Comparison of ENCODE assay signal across 29 cellular contexts in genomic region chr22:50739279-50739691, GRCh38. TPM values are rescaled to one million over a fixed set of nuclear protein-coding genes. Genes with fewer than 3 reads are reported as not detected.
DNase-seq lines count a peak whose midpoint lies in the region; ATAC-seq and TF ChIP-seq lines count a peak whose summit lies in the region.
"Had no signal": no experiment of that assay in that cellular context is flagged by ENCODE, and none has a peak within 500 bp of the region (broad histone marks: within the 10 kb centered on the region; RNA-seq: fewer than 3 reads in every experiment).

No MANE protein-coding gene starts in this region.

- H3K36me3 ChIP-seq in left lung (no peaks in the 10 kb centered on the region), GM23248 (ENCODE audit: low read depth) (no peaks in the 10 kb centered on the region)
- H3K36me3 ChIP-seq: BE2C, breast epithelium, colonic mucosa, esophagus muscularis mucosa, neutrophil, tibial nerve, WERI-Rb-1 had no signal

- H3K36me3 Mint-ChIP-seq in WTC11 = no peaks in the 10 kb centered on the region
- H3K36me3 Mint-ChIP-seq: activated naive CD4-positive, alpha-beta T cell treated with anti-CD3 and anti-CD28 coated beads, Interleukin-2, amount 50 U/mL, for 24 hours; memory B cell had no signal

- H3K79me2 ChIP-seq in GM23248 (ENCODE audit: insufficient read depth) = no peaks in the 10 kb centered on the region

- H3K9me3 Mint-ChIP-seq in WTC11 = no peaks in the 10 kb centered on the region
- H3K9me3 Mint-ChIP-seq: activated naive CD4-positive, alpha-beta T cell treated with anti-CD3 and anti-CD28 coated beads, Interleukin-2, amount 50 U/mL, for 24 hours; effector memory CD8-positive, alpha-beta T cell; memory B cell had no signal

- peaks cover 0 to 4% of the 10 kb centered on the region in 2 donors for H3K27me3 ChIP-seq in left lung
- no peaks in the 10 kb centered on the region; the same call in 1 of the 2 replicates for H3K27me3 ChIP-seq in GM23248 (replicated peaks; ENCODE audit: insufficient read depth)
- H3K27me3 ChIP-seq: BE2C, breast epithelium, colonic mucosa, neutrophil, tibial nerve had no signal

- no peaks in the 10 kb centered on the region for H3K4me1 Mint-ChIP-seq in WTC11
- H3K4me1 Mint-ChIP-seq: activated naive CD4-positive, alpha-beta T cell treated with anti-CD3 and anti-CD28 coated beads, Interleukin-2, amount 50 U/mL, for 24 hours; memory B cell had no signal

- H3K27ac ChIP-seq in left lung (no peak overlapping the region), GM23248 (no peak overlapping the region)
- H3K27ac ChIP-seq: breast epithelium, colonic mucosa, esophagus muscularis mucosa, neutrophil, skin epidermis, tibial nerve, WERI-Rb-1 had no signal

- no peak for ATAC-seq in WTC11
- no peak for ATAC-seq in left lung
- no peak for ATAC-seq in GM18870 (IDR thresholded peaks at IDR 0.05; ENCODE audit: unreplicated experiment)
- ATAC-seq: effector memory CD8-positive, alpha-beta T cell; PC-3 had no signal

- H3K4me3 ChIP-seq in left lung = no peak overlapping the region
- H3K4me3 ChIP-seq in GM23248 = no peak overlapping the region
- H3K4me3 ChIP-seq: breast epithelium, colonic mucosa, esophagus muscularis mucosa, skin epidermis, tibial nerve had no signal

- no peak overlapping the region for H3K27ac Mint-ChIP-seq in WTC11
- H3K27ac Mint-ChIP-seq: activated naive CD4-positive, alpha-beta T cell treated with anti-CD3 and anti-CD28 coated beads, Interleukin-2, amount 50 U/mL, for 24 hours; effector memory CD8-positive, alpha-beta T cell; memory B cell had no signal

- H3K9me2 ChIP-seq in GM23248 (ENCODE audit: insufficient read depth) = no peaks in the 10 kb centered on the region

- POLR2A ChIA-PET in WTC11 (lab: Charles Lee) = no interaction called here

- CTCF ChIA-PET in WTC11 (lab: Charles Lee) = no interaction called here

- intact Hi-C loops in left lung (cut with DNase I) = no loop called here

- no peak overlapping the region for H3K4me3 Mint-ChIP-seq in WTC11
- H3K4me3 Mint-ChIP-seq: activated naive CD4-positive, alpha-beta T cell treated with anti-CD3 and anti-CD28 coated beads, Interleukin-2, amount 50 U/mL, for 24 hours; effector memory CD8-positive, alpha-beta T cell; memory B cell had no signal

- WGBS in GM23248 (ENCODE audit: low coverage in 1 of 2, low lambda C conversion rate in 2 of 2, missing lambda C conversion rate in 2 of 2), 2 experiments = 37 to 38% methylated on average over 17 of the region's 17 CpGs

- no peak for TF ChIP-seq CTCF in WTC11 (IDR thresholded peaks at IDR 0.05)
- no peak for TF ChIP-seq CTCF in left lung (IDR thresholded peaks at IDR 0.05)

- in situ Hi-C loops in GM23248 (cut with MboI) = no loop called here

- DNase-seq in activated gamma-delta T cell treated with Interleukin-2 at 50 U/mL for 16 hours (peak; percentile 1), activated gamma-delta T cell (lab: John Stamatoyannopoulos, UW) (no peak), WTC11 (ENCODE audit: low spot score) (peak; percentile 10), left lung (peak; percentile 21 to 71), CD1c-positive myeloid dendritic cell (ENCODE audit: extremely low spot score) (no peak), GM23248 (no peak)
- peak; percentile 12 for DNase-seq in stimulated activated CD8-positive, alpha-beta memory T cell treated with anti-CD3 and anti-CD28 coated beads, Interleukin-4, amount 100 ng/mL, for 48 hours
- DNase-seq: BE2C; colonic mucosa; effector memory CD8-positive, alpha-beta T cell; foreskin melanocyte; H7; NCI-H2029; NCI-H526; NK-92 treated with Interleukin-12 subunit alpha and Interleukin-12 subunit beta, amount 100 ng/mL, for 24 hours; PC-3; SIG-M5; SW 1271; T1000; WERI-Rb-1 had no signal

- no peaks in the 10 kb centered on the region for H3K4me1 ChIP-seq in left lung
- no peaks in the 10 kb centered on the region for H3K4me1 ChIP-seq in GM23248 (ENCODE audit: insufficient read depth)
- H3K4me1 ChIP-seq: BE2C, breast epithelium, colonic mucosa, esophagus muscularis mucosa, tibial nerve had no signal

- no peak overlapping the region for H3K4me2 ChIP-seq in GM23248 (ENCODE audit: unreplicated experiment)

- H2AFZ ChIP-seq in GM23248 = no peak overlapping the region

- H4K20me1 ChIP-seq in GM23248 (ENCODE audit: insufficient read depth) = no peaks in the 10 kb centered on the region

- H3K9me3 ChIP-seq in left lung (no peaks in the 10 kb centered on the region), GM23248 (ENCODE audit: low read depth) (no peaks in the 10 kb centered on the region)
- H3K9me3 ChIP-seq: BE2C, breast epithelium, colonic mucosa, esophagus muscularis mucosa, neutrophil, tibial nerve had no signal

- peaks cover 88% of the 10 kb centered on the region for H3K27me3 Mint-ChIP-seq in WTC11 (ENCODE audit: low read depth)
- H3K27me3 Mint-ChIP-seq: activated naive CD4-positive, alpha-beta T cell treated with anti-CD3 and anti-CD28 coated beads, Interleukin-2, amount 50 U/mL, for 24 hours had no signal

- no peak overlapping the region for H3K9ac ChIP-seq in GM23248

- H3F3A ChIP-seq in GM23248 (ENCODE audit: insufficient read depth) = no peaks in the 10 kb centered on the region

TF ChIP-seq in WTC11, 78 proteins besides CTCF, POLR2A, EP300 and RAD21:
- TF ChIP-seq ZNF219 (CRISPR knock-in tag; IDR thresholded peaks at IDR 0.05; ENCODE audit: borderline replicate concordance) (no peak), CREB1 (CRISPR knock-in tag; IDR thresholded peaks at IDR 0.05) (no peak)
- TF ChIP-seq, protein P1, sequence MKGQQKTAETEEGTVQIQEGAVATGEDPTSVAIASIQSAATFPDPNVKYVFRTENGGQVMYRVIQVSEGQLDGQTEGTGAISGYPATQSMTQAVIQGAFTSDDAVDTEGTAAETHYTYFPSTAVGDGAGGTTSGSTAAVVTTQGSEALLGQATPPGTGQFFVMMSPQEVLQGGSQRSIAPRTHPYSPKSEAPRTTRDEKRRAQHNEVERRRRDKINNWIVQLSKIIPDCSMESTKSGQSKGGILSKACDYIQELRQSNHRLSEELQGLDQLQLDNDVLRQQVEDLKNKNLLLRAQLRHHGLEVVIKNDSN (CRISPR knock-in tag; IDR thresholded peaks at IDR 0.05) = no peak
TF ChIP-seq in WTC11: peak in this region for 0.

RNA-seq across cellular contexts. Expression of gene ACR, which starts 1.3 kb away (rescaled TPM):
- total RNA-seq in WTC11 (2021) (0.18 to 0.55 TPM (median 0.46 TPM) in 3 replicates), left lung (1 to 10 TPM in 1 of 2 donors, not detected in 1; 1.4 TPM)
- total RNA-seq in GM23248 (2014; rRNA removed; shearing (Covaris generic)) = not detected in 2 replicates
- polyA plus RNA-seq in GM23248 (2016; fragmentation: Nextera tagmentation; extraction: Ambion mirVana) = not detected in 2 replicates
- total RNA-seq: H7, MCF 10A, PC-3 had no signal

RNA-seq across cellular contexts. Expression of gene RABL2B, which starts 44.2 kb away (rescaled TPM):
- total RNA-seq in WTC11 (2021) = 22.4 to 24.0 TPM (median 23.2 TPM) in 3 replicates
- total RNA-seq in left lung = 10 to 100 TPM; 27.1 to 36.9 TPM
- total RNA-seq in GM23248 (2014; rRNA removed; shearing (Covaris generic)) = 18.4 and 21.6 TPM in 2 replicates
- polyA plus RNA-seq in GM23248 (2016; fragmentation: Nextera tagmentation; extraction: Ambion mirVana) = 22.4 and 23.6 TPM in 2 replicates

Comparison
In these comparisons a context has a peak if more than half of its experiments do, and no peak if none do; other contexts are left out.
1. DNase-seq: peak in activated gamma-delta T cell treated with Interleukin-2 at 50 U/mL for 16 hours (single experiment), WTC11 (single experiment), left lung (2 of 2) and stimulated activated CD8-positive, alpha-beta memory T cell treated with anti-CD3 and anti-CD28 coated beads, Interleukin-4, amount 100 ng/mL, for 48 hours (single experiment); none in activated gamma-delta T cell (single experiment), CD1c-positive myeloid dendritic cell (single experiment) and GM23248 (single experiment).